In genomic region chr11:92782806-92783205, GRCh38 we compare ENCODE assay signal across 19 cellular contexts.
"Had no signal": no experiment of that assay in that cellular context is flagged by ENCODE, and none has a peak within 500 bp of the region (broad histone marks: within the 10 kb centered on the region; RNA-seq: fewer than 3 reads in every experiment).

No MANE protein-coding gene starts in this region.

- H3K4me1 ChIP-seq: right atrium auricular region, testis, upper lobe of right lung, vagina had no signal

- H3K36me3 ChIP-seq: right atrium auricular region, tibial nerve, upper lobe of right lung, vagina had no signal

- H3K27me3 ChIP-seq: hepatocyte, right atrium auricular region, testis, tibial nerve, upper lobe of right lung, vagina had no signal

- DNase-seq: effector CD4-positive, alpha-beta T cell; endodermal cell; erythroblast; foreskin melanocyte; kidney; mucosa of descending colon; naive thymus-derived CD8-positive, alpha-beta T cell; posterior cingulate gyrus; stimulated activated CD4-positive, alpha-beta T cell treated with anti-CD3 and anti-CD28 coated beads, Interleukin-4, amount 100 ng/mL, for 1 hour; stimulated activated CD8-positive, alpha-beta memory T cell treated with anti-CD3 and anti-CD28 coated beads, Interleukin-4, amount 100 ng/mL, for 48 hours; testis; upper lobe of right lung had no signal

- H3K9me3 ChIP-seq: mucosa of descending colon, right atrium auricular region, testis, tibial nerve, upper lobe of right lung, vagina had no signal

- ATAC-seq: left lobe of liver; mucosa of descending colon; naive thymus-derived CD8-positive, alpha-beta T cell; stimulated activated effector memory CD8-positive, alpha-beta T cell treated with anti-CD3 and anti-CD28 coated beads, Interleukin-12 subunit alpha, Interleukin-12 subunit beta, amount 100 ng/mL, for 72 hours; upper lobe of right lung had no signal

- H3K4me3 ChIP-seq: coronary artery, hepatocyte, mucosa of descending colon, right atrium auricular region, testis, tibial nerve, upper lobe of right lung, vagina had no signal

- H3K27ac ChIP-seq: coronary artery, hepatocyte, right atrium auricular region, testis, tibial nerve, upper lobe of right lung, vagina had no signal
